Comparison of ENCODE assay signal across 8 cellular contexts in the genomic region with DNA sequence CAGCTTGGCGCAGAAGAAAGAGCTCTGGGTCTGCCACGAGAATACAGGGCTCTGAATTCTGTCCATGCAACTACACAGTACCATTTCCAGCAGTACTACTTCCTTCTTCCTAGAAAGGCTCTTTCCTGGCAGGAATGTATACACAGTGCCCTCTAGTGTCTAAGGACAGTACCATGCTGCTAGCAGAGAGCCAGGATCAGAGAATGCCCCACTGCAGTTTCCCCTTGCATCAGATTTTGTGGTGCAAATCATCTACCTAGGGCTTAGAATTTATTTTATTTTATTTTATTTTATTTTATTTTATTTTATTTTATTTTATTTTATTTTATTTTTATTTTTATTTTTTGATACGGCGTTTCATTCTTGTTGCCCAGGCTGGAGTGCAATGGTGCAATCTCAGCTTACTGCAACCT. TPM values are rescaled to one million over a fixed set of nuclear protein-coding genes. Genes with fewer than 3 reads are reported as not detected.
DNase-seq lines count a peak whose midpoint lies in the region; ATAC-seq, FAIRE-seq and TF ChIP-seq lines count a peak whose summit lies in the region.

No MANE protein-coding gene starts in this region.

- H3K9me3 Mint-ChIP-seq in CD4-positive, CD25-positive, alpha-beta regulatory T cell: peaks cover 0 to 2% (median 0%) of the 10 kb centered on the region in 7 donors

- H3K4me3 ChIP-seq in CD4-positive, CD25-positive, alpha-beta regulatory T cell (ENCODE audit: low read depth, low read length): no peak overlapping the region
- no peak overlapping the region for H3K4me3 ChIP-seq in pancreas

- TF ChIP-seq CTCF in GM20000 (IDR thresholded peaks at IDR 0.05; ENCODE audit: extremely low read depth, missing control alignments): peak; percentile 44
- TF ChIP-seq CTCF in pancreas (IDR thresholded peaks at IDR 0.05): peak; percentile 20 to 45 (median 30)

- no peak overlapping the region for H3K27ac ChIP-seq in CD4-positive, CD25-positive, alpha-beta regulatory T cell (ENCODE audit: insufficient read depth, low read length, poor library complexity, severe bottlenecking)
- H3K27ac ChIP-seq in pancreas: no peak overlapping the region

- H3K27me3 Mint-ChIP-seq in CD4-positive, CD25-positive, alpha-beta regulatory T cell: peaks cover 9% of the 10 kb centered on the region

- no peaks in the 10 kb centered on the region for H3K36me3 Mint-ChIP-seq in CD4-positive, CD25-positive, alpha-beta regulatory T cell

- H3K4me1 Mint-ChIP-seq in CD4-positive, CD25-positive, alpha-beta regulatory T cell: no peaks in the 10 kb centered on the region

- no peak overlapping the region for H3K4me3 Mint-ChIP-seq in CD4-positive, CD25-positive, alpha-beta regulatory T cell

- no peak for FAIRE-seq in pancreas (lab: Jason Lieb, UNC)

- H3K9me3 ChIP-seq in CD4-positive, CD25-positive, alpha-beta regulatory T cell (ENCODE audit: control insufficient read depth in 2 of 2, low read length in 2 of 2): no peaks in the 10 kb centered on the region
- no peaks in the 10 kb centered on the region for H3K9me3 ChIP-seq in pancreas

- 60 to 64% methylated on average over 4 of the region's 4 CpGs for WGBS in pancreas, 2 donors

- H3K4me1 ChIP-seq in CD4-positive, CD25-positive, alpha-beta regulatory T cell (ENCODE audit: control insufficient read depth, insufficient read depth, low read length, poor library complexity, severe bottlenecking): no peaks in the 10 kb centered on the region
- no peaks in the 10 kb centered on the region for H3K4me1 ChIP-seq in pancreas

- intact Hi-C loops in pancreas (cut with DNase I): no loop called here

- no peak overlapping the region for H3K27ac Mint-ChIP-seq in CD4-positive, CD25-positive, alpha-beta regulatory T cell

- H3K36me3 ChIP-seq in CD4-positive, CD25-positive, alpha-beta regulatory T cell (ENCODE audit: control insufficient read depth, insufficient read depth, low read length): no peaks in the 10 kb centered on the region
- no peaks in the 10 kb centered on the region for H3K36me3 ChIP-seq in pancreas

- DNase-seq in CD4-positive, CD25-positive, alpha-beta regulatory T cell: peak in 2 of 3 donors; percentile 3 to 32
- DNase-seq in GM20000 (ENCODE audit: low spot score): peak; percentile 66
- peak; percentile 88 for DNase-seq in NCI-H82 (lab: John Stamatoyannopoulos, UW)
- peak; percentile 34 for DNase-seq in cerebellum (ENCODE audit: low spot score)
- no peak for DNase-seq in pancreas
- no peak for DNase-seq in stimulated activated naive CD4-positive, alpha-beta T cell treated with Interleukin-2 at 50 U/mL for 16 hours (lab: John Stamatoyannopoulos, UW)

- ATAC-seq in CD4-positive, CD25-positive, alpha-beta regulatory T cell (ENCODE audit: low read depth in 2 of 2): no peak
- ATAC-seq in pancreas (peak in 3 of 4 donors; percentile 55 to 71 (median 59)), GM19463 (IDR thresholded peaks at IDR 0.05; ENCODE audit: unreplicated experiment) (no peak), HG02588 (IDR thresholded peaks at IDR 0.05; ENCODE audit: unreplicated experiment) (no peak)

- H3K27me3 ChIP-seq in CD4-positive, CD25-positive, alpha-beta regulatory T cell (ENCODE audit: control insufficient read depth, insufficient read depth, low read length): no peaks in the 10 kb centered on the region
- no peaks in the 10 kb centered on the region for H3K27me3 ChIP-seq in pancreas

RNA-seq across cellular contexts. Expression of a gene that starts 50.8 kb away (rescaled TPM):
- not detected for total RNA-seq in CD4-positive, CD25-positive, alpha-beta regulatory T cell
- polyA plus RNA-seq in CD4-positive, CD25-positive, alpha-beta regulatory T cell: not detected
- total RNA-seq in cerebellum: 0.82 TPM
- not detected for total RNA-seq in pancreas
- polyA plus RNA-seq in pancreas: not detected

Comparison
In these comparisons a context has a peak if more than half of its experiments do, and no peak if none do; other contexts are left out.
1. ATAC-seq: peak in pancreas (3 of 4); none in CD4-positive, CD25-positive, alpha-beta regulatory T cell (0 of 2), GM19463 (single experiment) and HG02588 (single experiment).
2. DNase-seq: peak in CD4-positive, CD25-positive, alpha-beta regulatory T cell (2 of 3), GM20000 (single experiment), NCI-H82 (single experiment) and cerebellum (single experiment); none in pancreas (0 of 6) and stimulated activated naive CD4-positive, alpha-beta T cell treated with Interleukin-2 at 50 U/mL for 16 hours (single experiment).